ENCODE assay signal across 8 cellular contexts in genomic region chr9:113875420-113875916, GRCh38. TPM values are rescaled to one million over a fixed set of nuclear protein-coding genes. Genes with fewer than 3 reads are reported as not detected.
DNase-seq lines count a peak whose midpoint lies in the region; ATAC-seq and TF ChIP-seq lines count a peak whose summit lies in the region.

No MANE protein-coding gene starts in this region.

- ATAC-seq in foreskin keratinocyte = no peak
- ATAC-seq in HG03565 (IDR thresholded peaks at IDR 0.05; ENCODE audit: unreplicated experiment) = no peak
- ATAC-seq in GM21825 (IDR thresholded peaks at IDR 0.05; ENCODE audit: unreplicated experiment) = no peak

- DNase-seq in H9 (no peak), SJSA1 (ENCODE audit: low read depth in 1 of 2, low spot score in 2 of 2) (peak in 1 of 2 experiments; percentile 11), fibroblast of lung (ENCODE audit: low read depth in 2 of 2) (peak in 1 of 2 donors; percentile 21), sigmoid colon (no peak), foreskin keratinocyte (no peak), mesenteric fat pad (ENCODE audit: low spot score) (no peak)

- H3K27ac ChIP-seq in H9 (ENCODE audit: insufficient read length, low read depth, low read length) (no peak overlapping the region), SJSA1 (no peak overlapping the region), fibroblast of lung (ENCODE audit: insufficient read depth, low read length) (no peak overlapping the region), sigmoid colon (peak overlapping the region in 3 of 4 donors; percentile 25 to 65 (median 53)), foreskin keratinocyte (no peak overlapping the region)

- no CpG with 5 or more reads among the region's 15 CpGs for whole genome bisulfite sequencing in H9 (ENCODE audit: extremely low coverage, insufficient read length, low lambda C conversion rate)
- WGBS in sigmoid colon, 2 donors = 11 to 16% methylated on average over 15 of the region's 15 CpGs

- no peak overlapping the region for H3K23ac ChIP-seq in H9 (ENCODE audit: insufficient read length, low read depth, low read length)

- H3K27me3 ChIP-seq in H9 (ENCODE audit: insufficient read depth, low read length) (no peaks in the 10 kb centered on the region; the same call in 1 of the 2 replicates), SJSA1 (replicated peaks) (no peaks in the 10 kb centered on the region), fibroblast of lung (ENCODE audit: control insufficient read depth, insufficient read depth, low read length) (peaks cover 13% of the 10 kb centered on the region), sigmoid colon (no peaks in the 10 kb centered on the region), foreskin keratinocyte (peaks cover 4% of the 10 kb centered on the region)

- no peak overlapping the region for H3K4ac ChIP-seq in H9 (ENCODE audit: low read depth, low read length)

- H3K27me3 Mint-ChIP-seq in H9 (ENCODE audit: low read depth) = peaks cover 35% of the 10 kb centered on the region

- no peak overlapping the region for H3K56ac ChIP-seq in H9 (ENCODE audit: insufficient read length, low read depth, low read length)

- no peak overlapping the region for H3K9ac ChIP-seq in H9 (ENCODE audit: extremely low read depth, insufficient read length, low read length)
- no peak overlapping the region for H3K9ac ChIP-seq in fibroblast of lung (ENCODE audit: insufficient read depth, low read length)

- no peak overlapping the region for H2BK15ac ChIP-seq in H9 (ENCODE audit: low read depth, low read length)

- H3K4me3 Mint-ChIP-seq in H9 = peak overlapping the region; percentile 56 to 75

- no peak overlapping the region for H2BK12ac ChIP-seq in H9 (ENCODE audit: insufficient read length, low read depth, low read length)

- no peak for TF ChIP-seq CTCF in H9 (conservative IDR thresholded peaks at IDR 0.05)
- no peak for TF ChIP-seq CTCF in fibroblast of lung (conservative IDR thresholded peaks at IDR 0.05 in 1 of 2, IDR thresholded peaks at IDR 0.05 in 1 of 2; ENCODE audit: low read depth in 1 of 2, low read length in 2 of 2)
- TF ChIP-seq CTCF in sigmoid colon (IDR thresholded peaks at IDR 0.05) = no peak
- TF ChIP-seq CTCF in foreskin keratinocyte (conservative IDR thresholded peaks at IDR 0.05) = no peak

- peaks cover 8% of the 10 kb centered on the region; the same call in 1 of the 2 replicates for H3K4me1 ChIP-seq in H9 (ENCODE audit: insufficient read depth, low read length)
- H3K4me1 ChIP-seq in SJSA1 (replicated peaks) = peaks cover 5% of the 10 kb centered on the region; the same call in 1 of the 2 replicates
- peaks cover 2% of the 10 kb centered on the region for H3K4me1 ChIP-seq in fibroblast of lung (ENCODE audit: control insufficient read depth, extremely low read depth, insufficient read depth, low read length)
- H3K4me1 ChIP-seq in sigmoid colon = peaks cover 0 to 12% (median 5%) of the 10 kb centered on the region in 4 donors
- peaks cover 16% of the 10 kb centered on the region for H3K4me1 ChIP-seq in foreskin keratinocyte

- no peak overlapping the region for H2BK120ac ChIP-seq in H9 (ENCODE audit: low read depth, low read length, poor library complexity, severe bottlenecking)

- peaks cover 22 to 43% of the 10 kb centered on the region in 2 experiments for H3K4me1 Mint-ChIP-seq in H9

- H3K79me2 ChIP-seq in H9 (ENCODE audit: insufficient read depth, low read length) (peaks cover 3% of the 10 kb centered on the region; the same call in 1 of the 2 replicates), fibroblast of lung (ENCODE audit: control insufficient read depth, insufficient read depth, low read length) (peaks cover 32% of the 10 kb centered on the region)

- peak overlapping the region; percentile 9 for H3K4me2 ChIP-seq in H9 (ENCODE audit: insufficient read depth, insufficient read length, low read length)
- H3K4me2 ChIP-seq in fibroblast of lung (ENCODE audit: extremely low read depth, insufficient read depth, low read length) = peak overlapping the region; percentile 66

- H4K5ac ChIP-seq in H9 (ENCODE audit: insufficient read length, low read depth, low read length) = no peak overlapping the region

- H3K36me3 Mint-ChIP-seq in H9 (ENCODE audit: insufficient read depth in 1 of 3, low read depth in 3 of 3) = peaks cover 0 to 1% (median 0%) of the 10 kb centered on the region in 3 experiments; a peak in 2 of 7 replicates

- H3K9me3 ChIP-seq in H9 (ENCODE audit: control insufficient read depth, low read depth, low read length) (no peaks in the 10 kb centered on the region), SJSA1 (replicated peaks) (no peaks in the 10 kb centered on the region), fibroblast of lung (ENCODE audit: control insufficient read depth, insufficient read depth, low read depth, low read length) (no peaks in the 10 kb centered on the region), sigmoid colon (no peaks in the 10 kb centered on the region)

- TF ChIP-seq EP300 in sigmoid colon (IDR thresholded peaks at IDR 0.05) = no peak

- no peak overlapping the region for H2BK20ac ChIP-seq in H9 (ENCODE audit: low read depth, low read length, poor library complexity, severe bottlenecking)

- H3K79me1 ChIP-seq in H9 (ENCODE audit: insufficient read depth, low read depth, low read length, poor library complexity, severe bottlenecking) = no peaks in the 10 kb centered on the region

- H3K18ac ChIP-seq in H9 (ENCODE audit: insufficient read length, low read depth, low read length) = no peak overlapping the region

- H3K14ac ChIP-seq in H9 (ENCODE audit: insufficient read depth, low read length) = no peak overlapping the region; the same call in 1 of the 2 replicates

- H2AK5ac ChIP-seq in H9 (ENCODE audit: insufficient read length, low read length) = no peak overlapping the region

- H3K9me3 Mint-ChIP-seq in H9 = peaks cover 3% of the 10 kb centered on the region in 2 experiments; a peak in 2 of 5 replicates

- H3K4me3 ChIP-seq in SJSA1 = peak overlapping the region; percentile 69
- H3K4me3 ChIP-seq in fibroblast of lung (replicated peaks in 1 of 4; ENCODE audit: control extremely low read depth in 1 of 4, insufficient read depth in 1 of 4, low read depth in 3 of 4, low read length in 4 of 4) = peak overlapping the region in 3 of 4 experiments; percentile 8 to 52 (median 52)
- H3K4me3 ChIP-seq in sigmoid colon = peak overlapping the region; percentile 27 to 56 (median 52)

- H3K23me2 ChIP-seq in H9 (ENCODE audit: insufficient read length, low read depth, low read length, poor library complexity, severe bottlenecking) = no peaks in the 10 kb centered on the region

- H4K91ac ChIP-seq in H9 (ENCODE audit: insufficient read length, low read depth, low read length) = no peak overlapping the region

- H3K27ac Mint-ChIP-seq in H9 = no peak overlapping the region

- H2AFZ ChIP-seq in H9 (ENCODE audit: low read length) (peak overlapping the region; percentile 14), fibroblast of lung (ENCODE audit: low read length) (no peak overlapping the region)

- no peak overlapping the region for H3T11ph ChIP-seq in H9 (ENCODE audit: low read length)

- intact Hi-C loops in sigmoid colon (cut with DNase I) = loop anchor here (5.0 kb wide), 1 partner anchor 68 kb away; no protein-coding TSS in a partner anchor

- peaks cover 4% of the 10 kb centered on the region; the same call in 1 of the 2 replicates for H3K36me3 ChIP-seq in SJSA1
- H3K36me3 ChIP-seq in fibroblast of lung (ENCODE audit: control insufficient read depth, insufficient read depth, low read length) = no peaks in the 10 kb centered on the region
- no peaks in the 10 kb centered on the region for H3K36me3 ChIP-seq in sigmoid colon

- no peak overlapping the region for H2BK5ac ChIP-seq in H9 (ENCODE audit: insufficient read length, low read length)

- no peaks in the 10 kb centered on the region for H4K20me1 ChIP-seq in H9 (ENCODE audit: control insufficient read depth, insufficient read depth, insufficient read length)
- H4K20me1 ChIP-seq in fibroblast of lung (ENCODE audit: control insufficient read depth, extremely low read depth, insufficient read depth, low read length) = no peaks in the 10 kb centered on the region

- H4K8ac ChIP-seq in H9 (replicated peaks; ENCODE audit: insufficient read length, low read depth, low read length) = no peak overlapping the region

- TF ChIP-seq POLR2A in sigmoid colon (IDR thresholded peaks at IDR 0.05) = no peak

RNA-seq across cellular contexts. Expression of gene ZNF618, which starts 0.6 kb away (rescaled TPM):
- total RNA-seq in H9 (2021) (13.6 and 16.3 TPM in 2 replicates), fibroblast of lung (5.4 and 8.6 TPM in 2 replicates), sigmoid colon (1 to 10 TPM; 2.0 to 8.0 (median 2.6) TPM), foreskin keratinocyte (10.7 and 11.4 TPM in 2 replicates), mesenteric fat pad (8.2 TPM)
- total RNA-seq in SJSA1 (2014; rRNA removed; shearing (Covaris generic)) = 1.1 and 4.7 TPM in 2 replicates
- polyA plus RNA-seq in fibroblast of lung (6.6 and 6.7 TPM in 2 replicates), sigmoid colon (1 to 10 TPM in 2 of 3 donors, under 1 TPM in 1; 0.92 to 2.3 (median 1.2) TPM), foreskin keratinocyte (2.8 TPM in 2 replicates)
- polyA plus RNA-seq in fibroblast of lung (2012) = 6.8 and 10.9 TPM in 2 replicates
- polyA minus RNA-seq in fibroblast of lung (ENCODE audit: low replicate concordance) = 22.3 and 27.2 TPM in 2 replicates

Comparison
In these comparisons a context has a peak if more than half of its experiments do, and no peak if none do; other contexts are left out.
1. H3K27ac ChIP-seq: peak in sigmoid colon (3 of 4); none in H9 (single experiment), SJSA1 (single experiment), fibroblast of lung (single experiment) and foreskin keratinocyte (single experiment).
2. Peak in every context shown above with its lines, with median percentiles within 50 percentile points of each other: H3K4me3 ChIP-seq.